ENCODE assay signal across 12 cellular contexts in the genomic region with DNA sequence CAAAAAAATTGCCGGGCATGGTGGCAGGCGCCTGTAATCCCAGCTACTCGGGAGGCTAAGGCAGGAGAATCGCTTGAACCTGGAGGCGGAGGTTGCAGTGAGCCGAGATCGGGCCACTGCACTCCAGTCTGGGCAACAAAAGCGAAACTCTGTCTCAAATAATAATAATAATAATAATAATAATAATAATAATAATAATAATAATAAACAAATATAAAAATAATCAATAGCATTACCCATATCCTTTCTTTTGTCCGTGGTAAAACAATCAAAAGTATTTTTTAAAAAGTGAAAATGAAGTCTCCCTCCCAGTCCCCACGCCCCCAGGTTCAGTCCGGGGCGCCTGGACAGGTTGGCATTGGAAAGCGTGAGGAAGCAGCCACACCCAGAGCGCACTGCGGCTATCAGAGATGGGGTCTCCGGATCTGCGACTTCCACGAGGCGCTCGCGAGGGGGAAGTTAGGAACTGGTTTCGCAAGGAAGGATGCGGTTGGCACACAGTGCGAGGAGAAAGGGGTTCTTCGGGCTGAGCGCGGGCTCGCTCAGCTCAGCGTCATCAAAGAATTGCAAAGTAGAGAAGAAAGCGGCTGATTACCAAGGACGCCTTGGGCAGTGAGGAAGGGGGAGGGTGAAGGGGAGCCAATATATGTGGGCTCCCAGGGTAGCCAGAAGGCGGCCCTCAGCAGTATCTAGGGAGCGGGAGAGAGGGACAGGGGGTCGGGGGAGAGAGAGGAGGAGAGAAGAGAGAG.
DNase-seq lines count a peak whose midpoint lies in the region; ATAC-seq, FAIRE-seq and TF ChIP-seq lines count a peak whose summit lies in the region.
"Had no signal": no experiment of that assay in that cellular context is flagged by ENCODE, and none has a peak within 500 bp of the region (broad histone marks: within the 10 kb centered on the region; RNA-seq: fewer than 3 reads in every experiment).

No MANE protein-coding gene starts in this region.

- POLR2A ChIA-PET in A549 (lab: Yijun Ruan, JAX), result no interaction called here
- POLR2A ChIA-PET in IMR-90 (lab: Charles Lee; ENCODE audit: unreplicated experiment), result no interaction called here
- POLR2A ChIA-PET in GM12878 (lab: Charles Lee), result no interaction called here

- no peak overlapping the region for H2BK120ac ChIP-seq in IMR-90 (ENCODE audit: low read depth, low read length)

- H3K56ac ChIP-seq in IMR-90 (ENCODE audit: extremely low read depth, insufficient read depth, low read length), result no peak overlapping the region

- no peak for TF ChIP-seq EP300 in A549 (IDR thresholded peaks at IDR 0.05)
- no peak for TF ChIP-seq EP300 in GM12878 (IDR thresholded peaks at IDR 0.05; ENCODE audit: borderline replicate concordance in 1 of 2, control insufficient read depth in 1 of 2, low read depth in 2 of 2, low read length in 2 of 2)

- TF ChIP-seq CTCF in A549 (IDR thresholded peaks at IDR 0.05) (no peak), IMR-90 (conservative IDR thresholded peaks at IDR 0.05; ENCODE audit: low read depth, low read length) (no peak), GM12878 (IDR thresholded peaks at IDR 0.05 in 2 of 3, conservative IDR thresholded peaks at IDR 0.05 in 1 of 3; ENCODE audit: control insufficient read depth in 2 of 3, extremely low read depth in 1 of 3, insufficient read depth in 1 of 3, low read depth in 3 of 3, low read length in 3 of 3) (no peak), lung (IDR thresholded peaks at IDR 0.05; ENCODE audit: control extremely low read depth, extremely low read depth) (no peak)

- peak overlapping the region; percentile 23 for H2AFZ ChIP-seq in IMR-90 (replicated peaks; ENCODE audit: low read length, poor library complexity)
- H2AFZ ChIP-seq in GM12878 (ENCODE audit: control insufficient read depth, low read depth, low read length), result no peak overlapping the region

- no peak overlapping the region for H3K4ac ChIP-seq in IMR-90 (ENCODE audit: low read depth, low read length)

- H3K9me1 ChIP-seq in IMR-90 (ENCODE audit: insufficient read depth, low read length), result 0 out of 2 replicates have a peak, but pooled peaks cover 2% of the 10 kb centered on the region

- no peak for ATAC-seq in A549
- no peak; the same call in 1 of the 2 replicates for ATAC-seq in IMR-90 (ENCODE audit: low read depth)
- no peak for ATAC-seq in GM12878
- peak; percentile 43 for ATAC-seq in lung (ENCODE audit: insufficient read depth, low FRiP score)
- ATAC-seq in GM21526 (IDR thresholded peaks at IDR 0.05; ENCODE audit: low FRiP score, unreplicated experiment), result no peak
- ATAC-seq in GM21786 (IDR thresholded peaks at IDR 0.05; ENCODE audit: unreplicated experiment), result no peak
- ATAC-seq: foreskin keratinocyte had no signal

- dilution Hi-C loops in IMR-90 (cut with HindIII; ENCODE audit: low sequenced_read_pairs, unreplicated experiment), result no loop called here

- RAD21 ChIA-PET in GM12878 (lab: Charles Lee; ENCODE audit: unreplicated experiment), result no interaction called here

- H4K20me1 ChIP-seq in IMR-90 (ENCODE audit: insufficient read depth, low read length) (no peaks in the 10 kb centered on the region), GM12878 (ENCODE audit: control insufficient read depth, insufficient read depth) (no peaks in the 10 kb centered on the region)

- BruUV-seq in IMR-90 (replicated peaks; lab: Mats Ljungman, UMichigan) (no TSS peak), GM12878 (replicated peaks; lab: Mats Ljungman, UMichigan) (no TSS peak)

- no peak overlapping the region for H3K27ac ChIP-seq in A549
- H3K27ac ChIP-seq in IMR-90 (ENCODE audit: insufficient read depth, low read length), result no peak overlapping the region
- H3K27ac ChIP-seq in GM12878 (ENCODE audit: control insufficient read depth, insufficient read depth), result no peak overlapping the region
- no peak overlapping the region for H3K27ac ChIP-seq in lung (ENCODE audit: low read depth in 1 of 2, low read length in 1 of 2)
- H3K27ac ChIP-seq: ascending aorta, foreskin keratinocyte, WERI-Rb-1 had no signal

- no peaks in the 10 kb centered on the region for H3K9me3 ChIP-seq in A549
- no peaks in the 10 kb centered on the region; the same call in 1 of the 2 replicates for H3K9me3 ChIP-seq in IMR-90 (ENCODE audit: control insufficient read depth, insufficient read depth, low read length)
- no peaks in the 10 kb centered on the region for H3K9me3 ChIP-seq in GM12878 (replicated peaks; ENCODE audit: control insufficient read depth, insufficient read depth, low read length)
- H3K9me3 ChIP-seq in lung (ENCODE audit: control insufficient read depth in 2 of 2, insufficient read depth in 1 of 2, low read length in 1 of 2), result peaks cover 0 to 2% of the 10 kb centered on the region in 2 donors
- H3K9me3 ChIP-seq: ascending aorta had no signal

- H2AK5ac ChIP-seq in IMR-90 (ENCODE audit: low read depth, low read length), result no peak overlapping the region

- CTCF ChIA-PET in A549 (lab: Yijun Ruan, JAX) (no interaction called here), IMR-90 (lab: Yijun Ruan, JAX) (no interaction called here), GM12878 (lab: Yijun Ruan, JAX) (no interaction called here)

- H3K4me2 ChIP-seq in A549, result peak overlapping the region; percentile 69
- peak overlapping the region; percentile 33; the same call in 1 of the 2 replicates for H3K4me2 ChIP-seq in IMR-90 (ENCODE audit: low read depth, low read length)
- no peak overlapping the region for H3K4me2 ChIP-seq in GM12878 (ENCODE audit: control insufficient read depth, insufficient read depth)

- no peak overlapping the region for H3K14ac ChIP-seq in IMR-90 (replicated peaks; ENCODE audit: low read depth, low read length)

- TF ChIP-seq RAD21 in A549 (conservative IDR thresholded peaks at IDR 0.05 in 1 of 2, IDR thresholded peaks at IDR 0.05 in 1 of 2), result no peak
- TF ChIP-seq RAD21 in IMR-90 (IDR thresholded peaks at IDR 0.05; ENCODE audit: low read length), result no peak
- no peak for TF ChIP-seq RAD21 in GM12878 (IDR thresholded peaks at IDR 0.05; ENCODE audit: insufficient read depth, low read depth, low read length)

- no peak overlapping the region for H4K8ac ChIP-seq in IMR-90 (ENCODE audit: low read depth in 2 of 2, low read length in 2 of 2)

- H3K4me1 ChIP-seq in A549, result peaks cover 10% of the 10 kb centered on the region; the same call in 2 of the 3 replicates
- H3K4me1 ChIP-seq in IMR-90 (ENCODE audit: control insufficient read depth, insufficient read depth, low read length), result no peaks in the 10 kb centered on the region; the same call in 1 of the 2 replicates
- H3K4me1 ChIP-seq in GM12878 (ENCODE audit: control insufficient read depth, insufficient read depth, low read length), result no peaks in the 10 kb centered on the region
- peaks cover 0 to 2% of the 10 kb centered on the region in 2 donors for H3K4me1 ChIP-seq in lung (ENCODE audit: control insufficient read depth in 2 of 2, insufficient read depth in 2 of 2, low read length in 2 of 2)

- SMC1A ChIA-PET in GM12878 (lab: Charles Lee; ENCODE audit: uncharacterized antibody, unreplicated experiment), result no interaction called here

- no peak for FAIRE-seq in A549 (lab: Jason Lieb, UNC)
- FAIRE-seq in GM12878 (lab: Jason Lieb, UNC), result no peak

- no peak overlapping the region for H2BK15ac ChIP-seq in IMR-90 (ENCODE audit: low read depth, low read length)

- H4K91ac ChIP-seq in IMR-90 (ENCODE audit: insufficient read depth, low read depth, low read length), result no peak overlapping the region

- H3K79me1 ChIP-seq in IMR-90 (ENCODE audit: low read depth in 1 of 2, low read length in 2 of 2), result no peaks in the 10 kb centered on the region

- DNase-seq in A549 (ENCODE audit: low read depth in 1 of 2, low spot score in 1 of 2), result no peak
- no peak for DNase-seq in IMR-90
- no peak for DNase-seq in GM12878 (ENCODE audit: low read depth, low spot score)
- DNase-seq in lung (ENCODE audit: low spot score), result peak; percentile 37
- DNase-seq in 8988T, result no peak
- no peak for DNase-seq in DMS114 treated with DMSO at 0.1 percent for 48 hours (lab: John Stamatoyannopoulos, UW; ENCODE audit: unreplicated experiment)
- DNase-seq: foreskin keratinocyte, NCI-H510A treated with DMSO at 0.1 percent for 48 hours, WERI-Rb-1 had no signal

- no peaks in the 10 kb centered on the region for H3K36me3 ChIP-seq in IMR-90 (ENCODE audit: control insufficient read depth, insufficient read depth, low read length)
- no peaks in the 10 kb centered on the region for H3K36me3 ChIP-seq in GM12878 (ENCODE audit: control insufficient read depth in 2 of 2, insufficient read depth in 2 of 2, low read length in 1 of 2)
- H3K36me3 ChIP-seq in lung (ENCODE audit: control insufficient read depth in 2 of 2, insufficient read depth in 2 of 2, low read length in 2 of 2), result no peaks in the 10 kb centered on the region
- H3K36me3 ChIP-seq: ascending aorta, WERI-Rb-1 had no signal

- no peak overlapping the region for H2BK5ac ChIP-seq in IMR-90 (ENCODE audit: low read depth, low read length, poor library complexity, severe bottlenecking)

- 25% methylated on average over 33 of the region's 34 CpGs for WGBS in A549 (ENCODE audit: missing lambda C conversion rate)
- WGBS in IMR-90 (ENCODE audit: extremely low coverage in 2 of 2, insufficient read length in 1 of 2), 2 experiments, result 4% methylated on average over 7 of the region's 34 CpGs; no CpG with 5 or more reads in 1 of the 2 experiments
- 41% methylated on average over 34 of the region's 34 CpGs for WGBS in GM12878 (ENCODE audit: insufficient coverage, insufficient replicate concordance, low lambda C conversion rate, missing lambda C conversion rate)
- 19 to 22% methylated on average over 34 of the region's 34 CpGs for WGBS in lung, 2 donors

- TF ChIP-seq POLR2A in A549 (IDR thresholded peaks at IDR 0.05; ENCODE audit: low read length) (no peak), IMR-90 (IDR thresholded peaks at IDR 0.05; ENCODE audit: low read depth, low read length) (no peak), GM12878 (IDR thresholded peaks at IDR 0.05; ENCODE audit: low read depth, low read length) (no peak)

- H3K18ac ChIP-seq in IMR-90 (ENCODE audit: low read depth, low read length), result no peak overlapping the region

- intact Hi-C loops in IMR-90 (cut with micrococcal nuclease), result no loop called here
- intact Hi-C loops in GM12878 (cut with micrococcal nuclease; ENCODE audit: unreplicated experiment), result no loop called here

- H2AK9ac ChIP-seq in IMR-90 (replicated peaks; ENCODE audit: low read depth, low read length, poor library complexity), result peak overlapping the region; percentile 32

- in situ Hi-C loops in IMR-90 (cut with MboI; ENCODE audit: low sequenced_read_pairs) (no loop called here), GM12878 (cut with MboI) (no loop called here)

- H3K9ac ChIP-seq in IMR-90 (ENCODE audit: low read depth, low read length) (no peak overlapping the region), GM12878 (ENCODE audit: control insufficient read depth, insufficient read depth, low read length) (no peak overlapping the region)

- H3K23ac ChIP-seq in IMR-90 (ENCODE audit: low read depth, low read length), result no peak overlapping the region

- no peaks in the 10 kb centered on the region for H3K79me2 ChIP-seq in GM12878 (ENCODE audit: control insufficient read depth, insufficient read depth, low read length)

- H2BK20ac ChIP-seq in IMR-90 (ENCODE audit: low read depth, low read length), result no peak overlapping the region

- H3K4me3 ChIP-seq in A549, result peak overlapping the region; percentile 25; the same call in 1 of the 3 replicates
- no peak overlapping the region for H3K4me3 ChIP-seq in IMR-90 (ENCODE audit: insufficient read depth, low read depth, low read length)
- H3K4me3 ChIP-seq in GM12878, result no peak overlapping the region
- no peak overlapping the region for H3K4me3 ChIP-seq in lung
- H3K4me3 ChIP-seq: ascending aorta had no signal

- peaks cover 60% of the 10 kb centered on the region for H3K27me3 ChIP-seq in IMR-90 (ENCODE audit: control insufficient read depth, insufficient read depth, low read length)
- peaks cover 0 to 3% of the 10 kb centered on the region in 2 experiments; a peak in 2 of 4 replicates for H3K27me3 ChIP-seq in GM12878 (replicated peaks in 1 of 2; ENCODE audit: control insufficient read depth in 2 of 2, insufficient read depth in 2 of 2, low read length in 1 of 2)
- H3K27me3 ChIP-seq in lung (ENCODE audit: control insufficient read depth, insufficient read depth), result no peaks in the 10 kb centered on the region
- H3K27me3 ChIP-seq: ascending aorta had no signal

- H4K5ac ChIP-seq in IMR-90 (ENCODE audit: low read depth, low read length), result no peak overlapping the region
